Comparison of ENCODE assay signal across 16 cellular contexts in the genomic region with DNA sequence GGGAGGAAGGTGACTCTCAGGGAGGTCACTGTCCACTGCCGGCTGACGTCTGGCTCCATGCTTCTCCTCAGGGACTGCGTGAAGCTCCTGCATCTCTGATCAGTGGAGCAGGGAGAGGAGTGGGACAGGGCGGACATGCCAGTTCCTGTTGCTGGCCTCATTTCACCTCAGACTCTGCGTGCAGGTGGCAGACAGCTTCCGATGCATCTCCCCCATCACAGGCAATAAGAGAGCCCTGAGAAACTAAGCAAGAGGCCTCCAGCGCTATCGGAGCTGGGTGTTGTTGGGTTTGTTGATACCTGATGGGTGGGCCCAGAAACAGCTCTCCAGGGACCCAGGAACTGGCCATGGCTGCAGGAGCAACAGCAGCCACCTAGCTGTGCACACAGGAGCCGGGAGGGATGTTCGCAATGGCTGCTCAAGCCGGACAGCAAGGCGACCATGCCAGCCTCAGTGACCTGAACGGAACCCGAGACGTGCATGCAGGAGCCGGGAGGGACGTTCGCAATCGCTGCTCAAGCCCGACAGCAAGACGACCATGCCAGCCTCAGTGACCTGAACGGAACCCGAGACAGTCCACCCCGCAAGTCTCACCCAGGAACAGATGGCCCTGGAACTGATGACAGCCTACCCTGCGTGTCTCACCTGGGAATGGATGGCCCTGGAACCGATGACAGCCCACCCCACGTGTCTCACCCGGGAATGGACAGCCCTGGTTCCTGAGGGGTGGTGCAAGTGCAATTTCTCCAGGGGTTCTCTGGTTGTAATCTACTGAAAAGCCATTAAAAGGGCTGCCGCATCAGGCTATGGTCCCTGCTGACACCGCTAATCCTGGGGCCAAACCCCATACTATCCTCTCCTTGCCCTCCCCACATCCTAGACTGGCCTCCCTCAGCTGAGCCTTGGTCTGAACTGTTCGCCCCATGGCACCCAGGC. TPM values are rescaled to one million over a fixed set of nuclear protein-coding genes. Genes with fewer than 3 reads are reported as not detected.
"Had no signal": no experiment of that assay in that cellular context is flagged by ENCODE, and none has a peak within 500 bp of the region (broad histone marks: within the 10 kb centered on the region; RNA-seq: fewer than 3 reads in every experiment).

No MANE protein-coding gene starts in this region.

- H3K4me2 ChIP-seq: smooth muscle cell had no signal

- H3K27me3 ChIP-seq: right lobe of liver, upper lobe of left lung had no signal

- H3K36me3 ChIP-seq: left lung, right lobe of liver, upper lobe of left lung had no signal

- H3K9me3 Mint-ChIP-seq: activated naive CD4-positive, alpha-beta T cell treated with anti-CD3 and anti-CD28 coated beads for 36 hours; memory B cell; natural killer cell had no signal

- H3K4me3 ChIP-seq: dorsolateral prefrontal cortex, left lung, right lobe of liver, smooth muscle cell, upper lobe of left lung had no signal

- H3K36me3 Mint-ChIP-seq: memory B cell, natural killer cell had no signal

- ATAC-seq: activated CD4-positive, CD25-positive, alpha-beta regulatory T cell treated with anti-CD3 and anti-CD28 coated beads, Interleukin-2, amount 50 U/mL, for 24 hours; esophagus mucosa; left lung; stimulated activated naive CD8-positive, alpha-beta T cell treated with anti-CD3 and anti-CD28 coated beads, Interleukin-15, Interleukin-2, amounts not matched to agents 100 U/mL and 50 U/mL, for 24 hours had no signal

- DNase-seq: activated CD4-positive, alpha-beta T cell treated with anti-CD3 and anti-CD28 coated beads, Interleukin-2, amount 50 U/mL, for 1 hour; activated naive CD4-positive, alpha-beta T cell treated with anti-CD3 and anti-CD28 coated beads for 36 hours; activated T-cell treated with anti-CD3 and anti-CD28 coated beads for 4 hours; dorsolateral prefrontal cortex; left lung; natural killer cell; nucleus accumbens; right lobe of liver; stimulated activated CD4-positive, alpha-beta T cell treated with anti-CD3 and anti-CD28 coated beads, Interleukin-4, amount 100 ng/mL, for 4 hours; stimulated activated naive CD8-positive, alpha-beta T cell treated with anti-CD3 and anti-CD28 coated beads, Interleukin-15, Interleukin-2, amounts not matched to agents 100 U/mL and 50 U/mL, for 24 hours had no signal

- H3K9me3 ChIP-seq: left lung, right lobe of liver, upper lobe of left lung had no signal

- H3K27ac Mint-ChIP-seq: activated naive CD4-positive, alpha-beta T cell treated with anti-CD3 and anti-CD28 coated beads for 36 hours; memory B cell; natural killer cell had no signal

- H3K4me1 Mint-ChIP-seq: natural killer cell had no signal

- H3K4me1 ChIP-seq: left lung, right lobe of liver, upper lobe of left lung had no signal

- H3K4me3 Mint-ChIP-seq: activated naive CD4-positive, alpha-beta T cell treated with anti-CD3 and anti-CD28 coated beads for 36 hours; memory B cell; natural killer cell had no signal

- H3K27ac ChIP-seq: dorsolateral prefrontal cortex, left lung, right lobe of liver, upper lobe of left lung had no signal

RNA-seq across cellular contexts. Expression of gene PCBP3, which starts 14.2 kb away (rescaled TPM):
- total RNA-seq: bronchial epithelial cell had no signal
